Comparison of ENCODE assay signal across 27 cellular contexts in the genomic region with DNA sequence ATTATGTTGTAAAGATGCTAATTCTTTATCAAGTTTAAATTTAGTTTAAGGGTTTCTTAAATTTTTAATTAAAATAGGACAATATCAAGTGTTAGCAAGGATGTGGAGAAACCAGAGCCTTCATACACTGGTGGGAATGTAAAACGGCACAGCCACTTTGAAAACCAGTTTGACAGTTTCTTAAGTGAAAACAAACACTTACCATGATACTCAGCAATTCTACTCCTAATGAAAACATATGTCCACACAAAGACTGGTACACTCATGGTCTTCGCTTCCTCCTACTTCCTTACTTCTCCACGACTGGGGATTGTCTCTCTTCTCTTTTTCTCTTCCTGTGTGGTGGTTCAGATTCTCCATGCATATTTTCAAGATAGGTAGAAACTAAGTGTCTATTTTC. TPM values are rescaled to one million over a fixed set of nuclear protein-coding genes. Genes with fewer than 3 reads are reported as not detected.
"Had no signal": no experiment of that assay in that cellular context is flagged by ENCODE, and none has a peak within 500 bp of the region (broad histone marks: within the 10 kb centered on the region; RNA-seq: fewer than 3 reads in every experiment).

No MANE protein-coding gene starts in this region.

- H3K9me3 ChIP-seq: body of pancreas, thoracic aorta, upper lobe of left lung had no signal

- H3K4me1 Mint-ChIP-seq: activated naive CD8-positive, alpha-beta T cell treated with anti-CD3 and anti-CD28 coated beads, Interleukin-2, amount 50 U/mL, for 24 hours; memory B cell had no signal

- H3K27ac Mint-ChIP-seq: activated naive CD8-positive, alpha-beta T cell treated with anti-CD3 and anti-CD28 coated beads, Interleukin-2, amount 50 U/mL, for 24 hours; memory B cell; natural killer cell treated with Interleukin-12 subunit alpha and Interleukin-12 subunit beta and Interleukin-15 and Interleukin-18, amount 100 ng/mL, for 72 hours; progenitor cell of endocrine pancreas had no signal

- H3K9me3 Mint-ChIP-seq: activated naive CD8-positive, alpha-beta T cell treated with anti-CD3 and anti-CD28 coated beads, Interleukin-2, amount 50 U/mL, for 24 hours; memory B cell; natural killer cell treated with Interleukin-12 subunit alpha and Interleukin-12 subunit beta and Interleukin-15 and Interleukin-18, amount 100 ng/mL, for 72 hours had no signal

- H3K4me3 ChIP-seq: body of pancreas, hepatocyte, thoracic aorta, upper lobe of left lung had no signal

- H3K27me3 Mint-ChIP-seq: activated naive CD8-positive, alpha-beta T cell treated with anti-CD3 and anti-CD28 coated beads, Interleukin-2, amount 50 U/mL, for 24 hours; memory B cell; natural killer cell treated with Interleukin-12 subunit alpha and Interleukin-12 subunit beta and Interleukin-15 and Interleukin-18, amount 100 ng/mL, for 72 hours; progenitor cell of endocrine pancreas had no signal

- H3K4me3 Mint-ChIP-seq: activated naive CD8-positive, alpha-beta T cell treated with anti-CD3 and anti-CD28 coated beads, Interleukin-2, amount 50 U/mL, for 24 hours; memory B cell; natural killer cell treated with Interleukin-12 subunit alpha and Interleukin-12 subunit beta and Interleukin-15 and Interleukin-18, amount 100 ng/mL, for 72 hours had no signal

- DNase-seq: activated CD4-positive, alpha-beta T cell treated with anti-CD3 and anti-CD28 coated beads for 1 hour; activated CD4-positive, alpha-beta T cell treated with anti-CD3 and anti-CD28 coated beads, Interleukin-2, amount 50 U/mL, for 1 hour; activated CD8-positive, alpha-beta memory T cell treated with anti-CD3 and anti-CD28 coated beads, Interleukin-2, amount 50 U/mL, for 48 hours; activated effector memory CD4-positive, alpha-beta T cell treated with Interleukin-2 at 50 U/mL for 16 hours; activated naive CD4-positive, alpha-beta T cell treated with anti-CD3 and anti-CD28 coated beads, Interleukin-2, amount 50 U/mL, for 16 hours; activated naive CD8-positive, alpha-beta T cell treated with anti-CD3 and anti-CD28 coated beads, Interleukin-2, amount 50 U/mL, for 24 hours; activated T-cell treated with anti-CD3 and anti-CD28 coated beads, Interleukin-2, amount 50 U/mL, for 48 hours; anterior cingulate cortex; body of pancreas; effector CD8-positive, alpha-beta T cell; glutamatergic neuron; kidney glomerular epithelial cell; left ventricle myocardium superior; stimulated activated CD4-positive, alpha-beta T cell treated with anti-CD3 and anti-CD28 coated beads, Interleukin-2, amount 100 ng/mL, for 48 hours; stimulated activated CD8-positive, alpha-beta memory T cell treated with anti-CD3 and anti-CD28 coated beads, Interleukin-4, amount 100 ng/mL, for 48 hours; stimulated activated naive CD4-positive, alpha-beta T cell; upper lobe of left lung had no signal

- H3K27me3 ChIP-seq: body of pancreas, hepatocyte, upper lobe of left lung had no signal

- H3K27ac ChIP-seq: body of pancreas, hepatocyte, thoracic aorta, upper lobe of left lung had no signal

RNA-seq across cellular contexts. Expression of a gene that starts 25.9 kb away (rescaled TPM):
- total RNA-seq: osteocyte had no signal

RNA-seq across cellular contexts. Expression of a gene that starts 49.9 kb away (rescaled TPM):
- total RNA-seq: activated CD8-positive, alpha-beta memory T cell treated with anti-CD3 and anti-CD28 coated beads for 36 hours; cardiac septum; chondrocyte; left ventricle myocardium superior; natural killer cell treated with Interleukin-12 subunit alpha and Interleukin-12 subunit beta and Interleukin-15 and Interleukin-18, amount 100 ng/mL, for 72 hours had no signal

RNA-seq across cellular contexts. Expression of a gene that starts 55.9 kb away (rescaled TPM):
- total RNA-seq: activated CD8-positive, alpha-beta memory T cell treated with anti-CD3 and anti-CD28 coated beads for 36 hours; body of pancreas; cardiac septum; chondrocyte; osteocyte; progenitor cell of endocrine pancreas; T-helper 2 cell treated with Interferon-gamma antibody and Interleukin-4, amounts not matched to agents 100 ng/mL and 5 ng/mL, for 36 hours; thoracic aorta had no signal
